In genomic region chr10:110509560-110509959, GRCh38 we compare ENCODE assay signal across 23 cellular contexts.
"Had no signal": no experiment of that assay in that cellular context is flagged by ENCODE, and none has a peak within 500 bp of the region (broad histone marks: within the 10 kb centered on the region; RNA-seq: fewer than 3 reads in every experiment).

No MANE protein-coding gene starts in this region.

- H3K27ac ChIP-seq: brain microvascular endothelial cell, hepatocyte, left lung, neutrophil, ovary, prostate gland, tibial artery, VCaP had no signal

- DNase-seq: activated CD4-positive, alpha-beta memory T cell treated with anti-CD3 and anti-CD28 coated beads, Interleukin-2, amount 10 ng/mL, durations not matched to agents 7 days and 5 days; activated CD4-positive, alpha-beta T cell treated with anti-CD3 and anti-CD28 coated beads, Interleukin-2, amount 10 ng/mL, durations not matched to agents 24 days and 14 days; brain microvascular endothelial cell; endodermal cell; foreskin fibroblast; immature natural killer cell; left lung; mammary epithelial cell; ovary; stimulated activated CD4-positive, alpha-beta T cell treated with anti-CD3 and anti-CD28 coated beads, Interleukin-4, amount 100 ng/mL, for 24 hours; stimulated activated naive CD8-positive, alpha-beta T cell treated with anti-CD3 and anti-CD28 coated beads, Interleukin-15, Interleukin-2, amounts not matched to agents 100 U/mL and 50 U/mL, for 24 hours; T-cell had no signal

- H3K9me3 ChIP-seq: left lung, neutrophil, ovary, prostate gland, tibial artery had no signal

- H3K36me3 ChIP-seq: neutrophil, ovary, prostate gland had no signal

- ATAC-seq: activated CD4-positive, CD25-positive, alpha-beta regulatory T cell treated with anti-CD3 and anti-CD28 coated beads, Interleukin-2, amount 50 U/mL, for 24 hours; activated naive CD4-positive, alpha-beta T cell treated with anti-CD3 and anti-CD28 coated beads, Interleukin-2, amount 50 U/mL, for 72 hours; left lung; stimulated activated naive CD8-positive, alpha-beta T cell treated with anti-CD3 and anti-CD28 coated beads, Interleukin-15, Interleukin-2, amounts not matched to agents 100 U/mL and 50 U/mL, for 24 hours; T-cell had no signal

- H3K9me3 Mint-ChIP-seq: activated CD4-positive, alpha-beta memory T cell treated with anti-CD3 and anti-CD28 coated beads, Interleukin-2, amount 10 ng/mL, durations not matched to agents 7 days and 5 days; activated CD4-positive, alpha-beta T cell treated with anti-CD3 and anti-CD28 coated beads, Interleukin-2, amount 10 ng/mL, durations not matched to agents 24 days and 14 days; central memory CD8-positive, alpha-beta T cell; endodermal cell; immature natural killer cell; nephron; T-helper 2 cell treated with Interferon-gamma antibody and Interleukin-4, amounts not matched to agents 5 μg/mL and 100 μg/mL, for 36 hours had no signal

- H3K4me3 Mint-ChIP-seq: activated CD4-positive, alpha-beta memory T cell treated with anti-CD3 and anti-CD28 coated beads, Interleukin-2, amount 10 ng/mL, durations not matched to agents 7 days and 5 days; activated CD4-positive, alpha-beta T cell treated with anti-CD3 and anti-CD28 coated beads, Interleukin-2, amount 10 ng/mL, durations not matched to agents 24 days and 14 days; central memory CD8-positive, alpha-beta T cell; endodermal cell; immature natural killer cell; mesothelial cell of epicardium; nephron; T-cell; T-helper 2 cell treated with Interferon-gamma antibody and Interleukin-4, amounts not matched to agents 5 μg/mL and 100 μg/mL, for 36 hours had no signal

- H3K27me3 ChIP-seq: brain microvascular endothelial cell, hepatocyte, left lung, ovary, tibial artery had no signal

- H3K4me1 ChIP-seq: prostate gland had no signal

- H3K27me3 Mint-ChIP-seq: activated CD4-positive, alpha-beta memory T cell treated with anti-CD3 and anti-CD28 coated beads, Interleukin-2, amount 10 ng/mL, durations not matched to agents 7 days and 5 days; activated CD4-positive, alpha-beta T cell treated with anti-CD3 and anti-CD28 coated beads, Interleukin-2, amount 10 ng/mL, durations not matched to agents 24 days and 14 days; central memory CD8-positive, alpha-beta T cell; T-cell had no signal

- H3K27ac Mint-ChIP-seq: activated CD4-positive, alpha-beta memory T cell treated with anti-CD3 and anti-CD28 coated beads, Interleukin-2, amount 10 ng/mL, durations not matched to agents 7 days and 5 days; activated CD4-positive, alpha-beta T cell treated with anti-CD3 and anti-CD28 coated beads, Interleukin-2, amount 10 ng/mL, durations not matched to agents 24 days and 14 days; activated naive CD4-positive, alpha-beta T cell treated with anti-CD3 and anti-CD28 coated beads, Interleukin-2, amount 50 U/mL, for 72 hours; endodermal cell; mesothelial cell of epicardium; T-cell; T-helper 2 cell treated with Interferon-gamma antibody and Interleukin-4, amounts not matched to agents 5 μg/mL and 100 μg/mL, for 36 hours had no signal

- H3K4me3 ChIP-seq: hepatocyte, left lung, ovary, prostate gland, tibial artery had no signal
